In genomic region chr2:152505495-152505906, GRCh38 we compare ENCODE assay signal across 10 cellular contexts.
DNase-seq lines count a peak whose midpoint lies in the region; ATAC-seq and TF ChIP-seq lines count a peak whose summit lies in the region.
"Had no signal": no experiment of that assay in that cellular context is flagged by ENCODE, and none has a peak within 500 bp of the region (broad histone marks: within the 10 kb centered on the region; RNA-seq: fewer than 3 reads in every experiment).

No MANE protein-coding gene starts in this region.

- no peaks in the 10 kb centered on the region for H3K9me3 Mint-ChIP-seq in nephron

- no peak for ATAC-seq in HG03565 (IDR thresholded peaks at IDR 0.05; ENCODE audit: unreplicated experiment)

- TF ChIP-seq CTCF in nephron (IDR thresholded peaks at IDR 0.05; ENCODE audit: unreplicated experiment in 3 of 3) = no peak

- peaks cover 34% of the 10 kb centered on the region for H3K4me1 Mint-ChIP-seq in nephron
- H3K4me1 Mint-ChIP-seq: CD4-positive, alpha-beta memory T cell had no signal

- DNase-seq in Daoy (ENCODE audit: low read depth) (peak; percentile 75), OCI-M1 (lab: John Stamatoyannopoulos, UW) (peak; percentile 89), fibroblast of gingiva (ENCODE audit: low read depth) (peak; percentile 18), NCI-H1048 (lab: John Stamatoyannopoulos, UW) (no peak), HuH-7.5 (ENCODE audit: low spot score) (no peak)
- DNase-seq in activated effector memory CD4-positive, alpha-beta T cell treated with anti-CD3 and anti-CD28 coated beads, Interleukin-2, amount 50 U/mL, for 16 hours = no peak
- DNase-seq: activated T-cell treated with anti-CD3 and anti-CD28 coated beads, Interleukin-2, amount 50 U/mL, for 48 hours; CD4-positive, alpha-beta memory T cell had no signal

- H3K27ac Mint-ChIP-seq in nephron = peak overlapping the region in 2 of 3 experiments; percentile 24 to 72
- H3K27ac Mint-ChIP-seq: CD4-positive, alpha-beta memory T cell had no signal

- peaks cover 18% of the 10 kb centered on the region for H3K36me3 Mint-ChIP-seq in nephron (ENCODE audit: low read depth)
- H3K36me3 Mint-ChIP-seq: CD4-positive, alpha-beta memory T cell had no signal

- H3K4me3 Mint-ChIP-seq in nephron = no peak overlapping the region
- H3K4me3 Mint-ChIP-seq: CD4-positive, alpha-beta memory T cell had no signal

- no peaks in the 10 kb centered on the region for H3K27me3 Mint-ChIP-seq in nephron (ENCODE audit: low read depth)

Comparison
In these comparisons a context has a peak if more than half of its experiments do, and no peak if none do; other contexts are left out.
1. DNase-seq: peak in Daoy (single experiment), OCI-M1 (single experiment) and fibroblast of gingiva (single experiment); none in activated effector memory CD4-positive, alpha-beta T cell treated with anti-CD3 and anti-CD28 coated beads, Interleukin-2, amount 50 U/mL, for 16 hours (single experiment), NCI-H1048 (single experiment) and HuH-7.5 (single experiment).